8 cellular contexts compared by ENCODE assay signal in genomic region chr11:57460756-57461749, GRCh38. TPM values are rescaled to one million over a fixed set of nuclear protein-coding genes. Genes with fewer than 3 reads are reported as not detected.
DNase-seq lines count a peak whose midpoint lies in the region; ATAC-seq and TF ChIP-seq lines count a peak whose summit lies in the region.

No MANE protein-coding gene starts in this region.

- no peaks in the 10 kb centered on the region for H4K20me1 ChIP-seq in mammary epithelial cell (ENCODE audit: insufficient read depth, low read length)

- ATAC-seq in CD8-positive, alpha-beta T cell, result no peak
- ATAC-seq in HG03520 (IDR thresholded peaks at IDR 0.05; ENCODE audit: unreplicated experiment) (peak; percentile 5), natural killer cell (no peak), HG02571 (IDR thresholded peaks at IDR 0.05; ENCODE audit: unreplicated experiment) (no peak)

- H3K36me3 ChIP-seq in CD8-positive, alpha-beta T cell (ENCODE audit: insufficient read depth, low read length), result no peaks in the 10 kb centered on the region
- no peaks in the 10 kb centered on the region for H3K36me3 ChIP-seq in mammary epithelial cell (ENCODE audit: insufficient read depth, low read length)

- POLR2A ChIA-PET in CD8-positive, alpha-beta T cell (lab: Charles Lee), result interaction anchor here (2.6 kb wide), 1 partner anchor 12 kb away, joined by 7 read pairs; no protein-coding TSS in a partner anchor

- DNase-seq in CD8-positive, alpha-beta T cell, result no peak
- DNase-seq in mammary epithelial cell (no peak), natural killer cell (no peak), T-helper 9 cell (no peak), NOMO-1 treated with DMSO at 0.1 percent for 48 hours (lab: John Stamatoyannopoulos, UW; ENCODE audit: unreplicated experiment) (no peak), COLO829 (ENCODE audit: low spot score) (no peak)

- peak overlapping the region; percentile 45 for H3K4me3 Mint-ChIP-seq in CD8-positive, alpha-beta T cell
- H3K4me3 Mint-ChIP-seq in natural killer cell, result peak overlapping the region; percentile 77

- H3K4me1 ChIP-seq in CD8-positive, alpha-beta T cell (ENCODE audit: insufficient read depth, low read length), result peaks cover 37% of the 10 kb centered on the region
- H3K4me1 ChIP-seq in mammary epithelial cell (ENCODE audit: insufficient read depth, low read length), result peaks cover 26% of the 10 kb centered on the region

- 80% methylated on average over 2 of the region's 50 CpGs for WGBS in mammary epithelial cell (ENCODE audit: low coverage, missing lambda C conversion rate)

- H3K9me3 ChIP-seq in CD8-positive, alpha-beta T cell (ENCODE audit: low read length), result no peaks in the 10 kb centered on the region
- no peaks in the 10 kb centered on the region for H3K9me3 ChIP-seq in mammary epithelial cell (replicated peaks; ENCODE audit: insufficient read depth, low read length)

- H3K4me2 ChIP-seq in mammary epithelial cell (ENCODE audit: insufficient read depth, low read depth, low read length), result peak overlapping the region; percentile 81

- H3K27me3 ChIP-seq in CD8-positive, alpha-beta T cell (ENCODE audit: insufficient read depth, low read length), result peaks cover 14% of the 10 kb centered on the region
- H3K27me3 ChIP-seq in mammary epithelial cell (ENCODE audit: insufficient read depth, low read length), result peaks cover 16% of the 10 kb centered on the region

- H3K9ac ChIP-seq in mammary epithelial cell (ENCODE audit: insufficient read depth, low read length), result no peak overlapping the region

- dilution Hi-C loops in mammary epithelial cell (cut with HindIII; ENCODE audit: low sequenced_read_pairs), result no loop called here

- no peak overlapping the region for H3K4me3 ChIP-seq in CD8-positive, alpha-beta T cell (ENCODE audit: low read depth, low read length)
- no peak overlapping the region for H3K4me3 ChIP-seq in mammary epithelial cell (replicated peaks in 1 of 3; ENCODE audit: insufficient read depth in 1 of 3, low read depth in 2 of 3, low read length in 3 of 3)

- no TSS peak for BruUV-seq in mammary epithelial cell (replicated peaks; lab: Mats Ljungman, UMichigan)

- TF ChIP-seq CTCF in CD8-positive, alpha-beta T cell (IDR thresholded peaks at IDR 0.05), result no peak
- TF ChIP-seq CTCF in mammary epithelial cell (conservative IDR thresholded peaks at IDR 0.05 in 1 of 2, IDR thresholded peaks at IDR 0.05 in 1 of 2; ENCODE audit: extremely low read depth in 1 of 2, insufficient read depth in 1 of 2, low read depth in 1 of 2, low read length in 2 of 2) (no peak), natural killer cell (IDR thresholded peaks at IDR 0.05) (no peak)

- no peak overlapping the region for H3K27ac ChIP-seq in CD8-positive, alpha-beta T cell (ENCODE audit: low read depth, low read length)
- no peak overlapping the region for H3K27ac ChIP-seq in mammary epithelial cell (ENCODE audit: insufficient read depth, low read depth, low read length)

- intact Hi-C loops in CD8-positive, alpha-beta T cell (cut with DNase I, micrococcal nuclease), result no loop called here
- intact Hi-C loops in mammary epithelial cell (cut with micrococcal nuclease) (no loop called here), natural killer cell (cut with micrococcal nuclease) (no loop called here)

- H3K4me1 Mint-ChIP-seq in CD8-positive, alpha-beta T cell (ENCODE audit: low read depth), result peaks cover 27% of the 10 kb centered on the region
- H3K4me1 Mint-ChIP-seq in natural killer cell, result peaks cover 35 to 52% of the 10 kb centered on the region in 2 donors

- H3K79me2 ChIP-seq in mammary epithelial cell (ENCODE audit: insufficient read depth, low read length), result no peaks in the 10 kb centered on the region

- peaks cover 25% of the 10 kb centered on the region for H3K27me3 Mint-ChIP-seq in CD8-positive, alpha-beta T cell (ENCODE audit: low read depth)
- H3K27me3 Mint-ChIP-seq in natural killer cell (ENCODE audit: low read depth in 2 of 2), result peaks cover 28 to 34% of the 10 kb centered on the region in 2 donors

- no peaks in the 10 kb centered on the region for H3K36me3 Mint-ChIP-seq in CD8-positive, alpha-beta T cell
- H3K36me3 Mint-ChIP-seq in natural killer cell, result no peaks in the 10 kb centered on the region

- no peaks in the 10 kb centered on the region for H3K9me3 Mint-ChIP-seq in CD8-positive, alpha-beta T cell
- H3K9me3 Mint-ChIP-seq in natural killer cell, result no peaks in the 10 kb centered on the region

- in situ Hi-C loops in mammary epithelial cell (cut with MboI; ENCODE audit: low sequenced_read_pairs in 2 of 2), result no loop called here

- CTCF ChIA-PET in CD8-positive, alpha-beta T cell (lab: Charles Lee), result interaction anchor here (1.8 to 10.4 kb wide), 4 partner anchors 22 to 66 kb away, joined by 9 to 237 read pairs (median 129); partner anchors contain the start of genes SLC43A1 and TIMM10
- CTCF ChIA-PET in mammary epithelial cell (lab: Charles Lee; ENCODE audit: low non-redundant PET), result interaction anchor here (0.6 to 0.7 kb wide), 3 partner anchors 74 to 1198 kb away, joined by 3 to 8 read pairs (median 3); no protein-coding TSS in a partner anchor

- peak overlapping the region; percentile 75 for H2AFZ ChIP-seq in mammary epithelial cell (ENCODE audit: low read depth, low read length)

- no peak overlapping the region for H3K27ac Mint-ChIP-seq in CD8-positive, alpha-beta T cell
- no peak overlapping the region for H3K27ac Mint-ChIP-seq in natural killer cell

RNA-seq across cellular contexts. Expression of gene RTN4RL2, which starts 0.7 kb away (rescaled TPM):
- under 1 TPM; 0.16 to 0.31 TPM for total RNA-seq in CD8-positive, alpha-beta T cell
- total RNA-seq in mammary epithelial cell, result under 1 TPM; 0.31 to 0.33 TPM
- 0.06 TPM for polyA plus RNA-seq in mammary epithelial cell
- 0.21 TPM for polyA minus RNA-seq in mammary epithelial cell
- under 1 TPM; 0.38 to 0.61 (median 0.48) TPM for total RNA-seq in natural killer cell

RNA-seq across cellular contexts. Expression of gene SLC43A3, which starts 34.1 kb away (rescaled TPM):
- total RNA-seq in CD8-positive, alpha-beta T cell, result 10 to 100 TPM in 1 of 2 experiments, 1 to 10 TPM in 1; 9.3 to 11.3 TPM
- total RNA-seq in mammary epithelial cell, result 10 to 100 TPM; 22.7 to 27.6 TPM
- polyA plus RNA-seq in mammary epithelial cell, result 105 TPM
- polyA minus RNA-seq in mammary epithelial cell, result 69.4 TPM
- 10 to 100 TPM; 17.0 to 22.2 (median 20.7) TPM for total RNA-seq in natural killer cell

RNA-seq across cellular contexts. Expression of gene SLC43A1, which starts 54.4 kb away (rescaled TPM):
- total RNA-seq in CD8-positive, alpha-beta T cell, result 1 to 10 TPM; 4.4 to 7.5 TPM
- total RNA-seq in mammary epithelial cell, result 1 to 10 TPM; 1.4 to 2.2 TPM
- 0.48 TPM for polyA plus RNA-seq in mammary epithelial cell
- polyA minus RNA-seq in mammary epithelial cell, result not detected
- 10 to 100 TPM; 11.3 to 20.6 (median 13.9) TPM for total RNA-seq in natural killer cell
